8 cellular contexts compared by ENCODE assay signal in genomic region chr1:33470495-33471012, GRCh38. TPM values are rescaled to one million over a fixed set of nuclear protein-coding genes. Genes with fewer than 3 reads are reported as not detected.
A peak's percentile ranks its signal among the peaks of the same experiment; 100 is the strongest.
DNase-seq lines count a peak whose midpoint lies in the region; ATAC-seq, FAIRE-seq and TF ChIP-seq lines count a peak whose summit lies in the region.

No MANE protein-coding gene starts in this region.

- intact Hi-C loops in left lung (cut with DNase I), result no loop called here

- ATAC-seq in HG02798 (IDR thresholded peaks at IDR 0.05; ENCODE audit: poor library complexity, unreplicated experiment), result peak; percentile 43
- ATAC-seq in left lung, result peak; percentile 73
- no peak for ATAC-seq in HG02970 (IDR thresholded peaks at IDR 0.05; ENCODE audit: low FRiP score, unreplicated experiment)

- DNase-seq in D721Med (ENCODE audit: insufficient read length, low spot score) (peak; percentile 72), NCI-H226 (peak; percentile 58), choroid plexus epithelial cell (ENCODE audit: low read depth) (peak; percentile 93), left lung (peak in 1 of 2 donors; percentile 75)
- DNase-seq in activated CD4-positive, CD25-positive, alpha-beta regulatory T cell treated with anti-CD3 and anti-CD28 coated beads, Interleukin-2, amount 50 U/mL, for 72 hours, result peak; percentile 39
- DNase-seq in stimulated activated CD4-positive, alpha-beta T cell treated with anti-CD3 and anti-CD28 coated beads, Interleukin-4, amount 100 ng/mL, for 1 hour, result peak; percentile 56

- no peaks in the 10 kb centered on the region for H3K36me3 ChIP-seq in left lung

- H3K9me3 ChIP-seq in left lung, result no peaks in the 10 kb centered on the region

- peaks cover 0 to 31% of the 10 kb centered on the region in 2 donors for H3K4me1 ChIP-seq in left lung

- TF ChIP-seq CTCF in D721Med (IDR thresholded peaks at IDR 0.05; ENCODE audit: insufficient read depth, missing control alignments) (peak; percentile 93), choroid plexus epithelial cell (conservative IDR thresholded peaks at IDR 0.05; ENCODE audit: low read depth, low read length) (peak; percentile 93), left lung (IDR thresholded peaks at IDR 0.05) (peak; percentile 69 to 77)

- no peak overlapping the region for H3K27ac ChIP-seq in left lung

- no peaks in the 10 kb centered on the region for H3K27me3 ChIP-seq in left lung

- no peak for FAIRE-seq in D721Med (lab: Jason Lieb, UNC)

- H3K4me3 ChIP-seq in choroid plexus epithelial cell (ENCODE audit: low read depth, low read length) (no peak overlapping the region), left lung (no peak overlapping the region)

RNA-seq across cellular contexts. Expression of gene ZSCAN20, which starts 1.9 kb away (rescaled TPM):
- 1 to 10 TPM; 4.3 to 4.4 TPM for total RNA-seq in left lung

RNA-seq across cellular contexts. Expression of gene PHC2, which starts 39.7 kb away (rescaled TPM):
- total RNA-seq in left lung, result 100 to 1,000 TPM in 1 of 2 donors, 10 to 100 TPM in 1; 78.2 to 125 TPM
